Comparison of ENCODE assay signal across 15 cellular contexts in genomic region chr15:100043732-100044131, GRCh38.
A peak's percentile ranks its signal among the peaks of the same experiment; 100 is the strongest.
DNase-seq lines count a peak whose midpoint lies in the region; ATAC-seq and TF ChIP-seq lines count a peak whose summit lies in the region.
"Had no signal": no experiment of that assay in that cellular context is flagged by ENCODE, and none has a peak within 500 bp of the region (broad histone marks: within the 10 kb centered on the region; RNA-seq: fewer than 3 reads in every experiment).

No MANE protein-coding gene starts in this region.

- peaks cover 15 to 29% (median 21%) of the 10 kb centered on the region in 11 experiments for H3K9me3 ChIP-seq in BLaER1 treated with 17β-estradiol and CSF1 and Interleukin-3, amounts not matched to agents 10 nM and 100 nM (replicated peaks in 1 of 11)
- no peaks in the 10 kb centered on the region for H3K9me3 ChIP-seq in PC-3 (ENCODE audit: low read length)
- no peaks in the 10 kb centered on the region for H3K9me3 ChIP-seq in osteoblast (ENCODE audit: low read depth, low read length)
- H3K9me3 ChIP-seq: suprapubic skin had no signal

- TSS peak; percentile 96 for BruUV-seq in PC-3 (replicated peaks; lab: Mats Ljungman, UMichigan)

- intact Hi-C loops in PC-3 (cut with micrococcal nuclease), result loop anchor here (1.0 to 10.0 kb wide), 6 partner anchors 36 to 296 kb away; no protein-coding TSS in a partner anchor

- H2AFZ ChIP-seq in PC-3 (ENCODE audit: low read length) (peak overlapping the region; percentile 54), osteoblast (ENCODE audit: low read length) (peak overlapping the region; percentile 83)

- no peaks in the 10 kb centered on the region for H3K36me3 ChIP-seq in BLaER1 treated with 17β-estradiol and CSF1 and Interleukin-3, amounts not matched to agents 10 nM and 100 nM
- no peaks in the 10 kb centered on the region; the same call in 1 of the 2 replicates for H3K36me3 ChIP-seq in PC-3 (ENCODE audit: low read depth, low read length)
- H3K36me3 ChIP-seq in osteoblast (ENCODE audit: insufficient read depth, low read length), result no peaks in the 10 kb centered on the region
- H3K36me3 ChIP-seq: suprapubic skin had no signal

- ATAC-seq in PC-3, result peak; percentile 23; the same call in 1 of the 2 replicates
- no peak for ATAC-seq in GM19023 (IDR thresholded peaks at IDR 0.05; ENCODE audit: unreplicated experiment)
- ATAC-seq: activated CD4-positive, alpha-beta T cell treated with anti-CD3 and anti-CD28 coated beads for 36 hours; activated naive CD8-positive, alpha-beta T cell treated with anti-CD3 and anti-CD28 coated beads, Interleukin-2, amount 50 U/mL, for 24 hours; T-cell had no signal

- DNase-seq in PC-3 (no peak), choroid plexus epithelial cell (ENCODE audit: low read depth) (peak; percentile 39), osteoblast (ENCODE audit: insufficient read length, low spot score, missing footprints) (no peak), AG08395 (ENCODE audit: low spot score) (no peak), NOMO-1 (lab: John Stamatoyannopoulos, UW; ENCODE audit: unreplicated experiment in 2 of 2) (no peak), hippocampal formation (lab: John Stamatoyannopoulos, UW) (no peak)
- DNase-seq: activated CD4-positive, alpha-beta T cell treated with anti-CD3 and anti-CD28 coated beads for 36 hours; activated naive CD8-positive, alpha-beta T cell treated with anti-CD3 and anti-CD28 coated beads, Interleukin-2, amount 50 U/mL, for 24 hours; activated T-cell treated with anti-CD3 and anti-CD28 coated beads, Interleukin-2, amount 50 U/mL, for 1 hour; mesendoderm; stimulated activated CD4-positive, alpha-beta T cell treated with anti-CD3 and anti-CD28 coated beads, Interleukin-15, amount 100 ng/mL, for 24 hours; T-cell had no signal

- no peaks in the 10 kb centered on the region for H3K9me2 ChIP-seq in PC-3 (replicated peaks; ENCODE audit: low read length)

- H3K79me2 ChIP-seq in PC-3 (ENCODE audit: low read length) (no peaks in the 10 kb centered on the region), osteoblast (ENCODE audit: insufficient read depth, low read length) (no peaks in the 10 kb centered on the region)

- peaks cover 10 to 20% (median 13%) of the 10 kb centered on the region in 10 experiments; a peak in 19 of 20 replicates for H3K4me1 ChIP-seq in BLaER1 treated with 17β-estradiol and CSF1 and Interleukin-3, amounts not matched to agents 10 nM and 100 nM
- H3K4me1 ChIP-seq in PC-3 (ENCODE audit: insufficient read depth, low read length) (peaks cover 35% of the 10 kb centered on the region), osteoblast (ENCODE audit: insufficient read depth, low read length) (peaks cover 18% of the 10 kb centered on the region)

- H3K27ac ChIP-seq in BLaER1 treated with 17β-estradiol and CSF1 and Interleukin-3, amounts not matched to agents 10 nM and 100 nM, result no peak overlapping the region
- H3K27ac ChIP-seq in PC-3 (ENCODE audit: low read length) (peak overlapping the region; percentile 91), osteoblast (ENCODE audit: low read depth, low read length) (peak overlapping the region; percentile 70)
- H3K27ac ChIP-seq: suprapubic skin had no signal

- 0 out of 22 replicates have a peak, but pooled peaks cover 0 to 2% (median 0%) of the 10 kb centered on the region in 11 experiments for H3K27me3 ChIP-seq in BLaER1 treated with 17β-estradiol and CSF1 and Interleukin-3, amounts not matched to agents 10 nM and 100 nM
- H3K27me3 ChIP-seq in PC-3 (ENCODE audit: low read length), result no peaks in the 10 kb centered on the region
- H3K27me3 ChIP-seq in osteoblast (ENCODE audit: insufficient read depth, low read length), result no peaks in the 10 kb centered on the region
- H3K27me3 ChIP-seq: suprapubic skin had no signal

- peaks cover 17% of the 10 kb centered on the region for H3F3A ChIP-seq in PC-3 (ENCODE audit: low read length, unreplicated experiment)

- H4K20me1 ChIP-seq in BLaER1 treated with 17β-estradiol and CSF1 and Interleukin-3, amounts not matched to agents 10 nM and 100 nM, result no peaks in the 10 kb centered on the region
- H4K20me1 ChIP-seq in PC-3 (ENCODE audit: low read length) (no peaks in the 10 kb centered on the region), osteoblast (ENCODE audit: insufficient read depth, low read length) (no peaks in the 10 kb centered on the region)

- POLR2A ChIA-PET in PC-3 (lab: Charles Lee; ENCODE audit: unreplicated experiment), result interaction anchor here (0.6 kb wide), 3 partner anchors 9 to 61 kb away, joined by 3 to 4 read pairs (median 3); no protein-coding TSS in a partner anchor

- no peak overlapping the region for H3K9ac ChIP-seq in BLaER1 treated with 17β-estradiol and CSF1 and Interleukin-3, amounts not matched to agents 10 nM and 100 nM
- H3K9ac ChIP-seq in PC-3 (ENCODE audit: low read length), result peak overlapping the region; percentile 27

- TF ChIP-seq CTCF in PC-3 (conservative IDR thresholded peaks at IDR 0.05; ENCODE audit: low read depth, low read length) (no peak), choroid plexus epithelial cell (conservative IDR thresholded peaks at IDR 0.05; ENCODE audit: low read depth, low read length) (no peak), osteoblast (IDR thresholded peaks at IDR 0.05; ENCODE audit: extremely low read depth, low read depth, low read length) (no peak)

- H3K4me3 ChIP-seq in BLaER1 treated with 17β-estradiol and CSF1 and Interleukin-3, amounts not matched to agents 10 nM and 100 nM, result no peak overlapping the region
- peak overlapping the region; percentile 59 for H3K4me3 ChIP-seq in PC-3 (ENCODE audit: low read length)
- no peak overlapping the region for H3K4me3 ChIP-seq in choroid plexus epithelial cell (ENCODE audit: low read depth, low read length)
- H3K4me3 ChIP-seq in osteoblast (ENCODE audit: insufficient read depth, low read length), result peak overlapping the region; percentile 53
- H3K4me3 ChIP-seq: suprapubic skin had no signal

- H3K4me2 ChIP-seq in BLaER1 treated with 17β-estradiol and CSF1 and Interleukin-3, amounts not matched to agents 10 nM and 100 nM, result peak overlapping the region in 6 of 11 experiments; percentile 55 to 83 (median 68); a peak in 10 of 22 replicates
- H3K4me2 ChIP-seq in PC-3 (ENCODE audit: low read length) (peak overlapping the region; percentile 82), osteoblast (ENCODE audit: insufficient read depth, low read length) (peak overlapping the region; percentile 79)

- CTCF ChIA-PET in PC-3 (lab: Charles Lee), result interaction anchor here (0.7 to 1.0 kb wide), 2 partner anchors 61 to 296 kb away, joined by 3 read pairs; no protein-coding TSS in a partner anchor

Comparison
In these comparisons a context has a peak if more than half of its experiments do, and no peak if none do; other contexts are left out.
1. H3K27ac ChIP-seq: peak in PC-3 (single experiment) and osteoblast (single experiment); none in BLaER1 treated with 17β-estradiol and CSF1 and Interleukin-3, amounts not matched to agents 10 nM and 100 nM (0 of 11).
2. H3K4me3 ChIP-seq: peak in PC-3 (single experiment) and osteoblast (single experiment); none in BLaER1 treated with 17β-estradiol and CSF1 and Interleukin-3, amounts not matched to agents 10 nM and 100 nM (0 of 10) and choroid plexus epithelial cell (single experiment).
3. Peak in every context shown above with its lines, with median percentiles within 50 percentile points of each other: H3K4me2 ChIP-seq.